13 cellular contexts compared by ENCODE assay signal in the genomic region with DNA sequence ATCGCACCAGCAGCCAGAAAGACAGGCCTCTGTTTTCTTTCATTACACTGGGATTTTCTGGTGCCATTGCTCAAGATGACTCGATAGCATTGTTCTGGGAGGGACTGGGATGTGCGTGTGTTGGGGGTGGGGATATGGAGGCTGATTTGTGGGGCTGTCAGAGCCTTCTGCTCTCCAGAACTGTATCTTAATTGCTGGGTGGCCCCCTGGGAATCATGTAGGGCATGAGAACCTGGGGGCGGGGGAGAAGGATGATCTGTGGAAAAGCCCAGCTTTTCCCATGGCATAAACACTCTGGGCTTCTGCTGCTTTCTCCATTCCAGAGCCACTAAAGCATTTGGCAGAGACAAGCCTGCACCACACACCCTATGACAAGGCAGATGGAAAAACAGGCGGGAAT.
DNase-seq lines count a peak whose midpoint lies in the region; ATAC-seq and TF ChIP-seq lines count a peak whose summit lies in the region.
"Had no signal": no experiment of that assay in that cellular context is flagged by ENCODE, and none has a peak within 500 bp of the region (broad histone marks: within the 10 kb centered on the region; RNA-seq: fewer than 3 reads in every experiment).

No MANE protein-coding gene starts in this region.

- no peak overlapping the region for H3K27ac Mint-ChIP-seq in Calu3 (ENCODE audit: unreplicated experiment)
- H3K27ac Mint-ChIP-seq: activated CD8-positive, alpha-beta memory T cell treated with anti-CD3 and anti-CD28 coated beads, Interleukin-2, amount 10 ng/mL, durations not matched to agents 7 days and 5 days; activated naive CD8-positive, alpha-beta T cell treated with anti-CD3 and anti-CD28 coated beads for 36 hours had no signal

- no peak overlapping the region for H3K9ac ChIP-seq in skeletal muscle tissue (ENCODE audit: low read depth in 1 of 3, low read length in 3 of 3)

- CTCF ChIA-PET in OCI-LY7 (lab: Charles Lee; ENCODE audit: unreplicated experiment) (no interaction called here), Calu3 (lab: Charles Lee) (no interaction called here)

- no peak for ATAC-seq in GM19351 (IDR thresholded peaks at IDR 0.05; ENCODE audit: unreplicated experiment)
- ATAC-seq: activated CD8-positive, alpha-beta memory T cell treated with anti-CD3 and anti-CD28 coated beads, Interleukin-2, amount 10 ng/mL, durations not matched to agents 7 days and 5 days; Panc1 had no signal

- H2AFZ ChIP-seq in OCI-LY7 (ENCODE audit: low read length), result no peak overlapping the region

- H3K4me1 ChIP-seq in skeletal muscle tissue (ENCODE audit: control insufficient read depth in 3 of 3, insufficient read depth in 3 of 3, low read length in 3 of 3) (peaks cover 28 to 52% (median 35%) of the 10 kb centered on the region in 3 donors), OCI-LY7 (ENCODE audit: insufficient read depth, low read length, poor library complexity, severe bottlenecking) (no peaks in the 10 kb centered on the region)

- DNase-seq in GOT3 (lab: John Stamatoyannopoulos, UW) (peak; percentile 3), WERI-Rb-1 (peak; percentile 47), islet precursor cell (peak; percentile 79), OCI-LY7 (ENCODE audit: low spot score) (no peak), Calu3 (no peak), ACHN (no peak)
- DNase-seq: activated CD8-positive, alpha-beta memory T cell treated with anti-CD3 and anti-CD28 coated beads, Interleukin-2, amount 10 ng/mL, durations not matched to agents 7 days and 5 days; activated naive CD8-positive, alpha-beta T cell treated with anti-CD3 and anti-CD28 coated beads for 36 hours; effector CD4-positive, alpha-beta T cell; NCI-H187 treated with DMSO at 0.1 percent for 48 hours had no signal

- H3K4me3 ChIP-seq in WERI-Rb-1 (ENCODE audit: low read depth, low read length) (no peak overlapping the region), skeletal muscle tissue (ENCODE audit: low read length in 3 of 3) (no peak overlapping the region), OCI-LY7 (ENCODE audit: low read depth, low read length, poor library complexity, severe bottlenecking) (no peak overlapping the region)

- no peak overlapping the region for H3K4me3 Mint-ChIP-seq in Calu3 (ENCODE audit: low read depth, unreplicated experiment)
- H3K4me3 Mint-ChIP-seq: activated CD8-positive, alpha-beta memory T cell treated with anti-CD3 and anti-CD28 coated beads, Interleukin-2, amount 10 ng/mL, durations not matched to agents 7 days and 5 days; activated naive CD8-positive, alpha-beta T cell treated with anti-CD3 and anti-CD28 coated beads for 36 hours had no signal

- H4K20me1 ChIP-seq in OCI-LY7 (ENCODE audit: insufficient read depth, low read length), result no peaks in the 10 kb centered on the region

- H3K4me1 Mint-ChIP-seq in Calu3 (ENCODE audit: low read depth, unreplicated experiment), result no peaks in the 10 kb centered on the region

- no peaks in the 10 kb centered on the region for H3K27me3 ChIP-seq in WERI-Rb-1 (ENCODE audit: insufficient read depth, low read depth, severe bottlenecking)
- no peaks in the 10 kb centered on the region for H3K27me3 ChIP-seq in skeletal muscle tissue (ENCODE audit: control insufficient read depth in 3 of 3, insufficient read depth in 3 of 3, low read length in 3 of 3)

- H3K27me3 Mint-ChIP-seq in Calu3 (ENCODE audit: unreplicated experiment), result no peaks in the 10 kb centered on the region

- TF ChIP-seq CTCF in WERI-Rb-1 (IDR thresholded peaks at IDR 0.05; ENCODE audit: low read depth, low read length), result no peak
- no peak for TF ChIP-seq CTCF in OCI-LY7 (conservative IDR thresholded peaks at IDR 0.05; ENCODE audit: low read length)
- TF ChIP-seq CTCF in Calu3 (IDR thresholded peaks at IDR 0.05; ENCODE audit: unreplicated experiment), result no peak

- H3K36me3 ChIP-seq in WERI-Rb-1, result no peaks in the 10 kb centered on the region
- no peaks in the 10 kb centered on the region for H3K36me3 ChIP-seq in skeletal muscle tissue (ENCODE audit: control insufficient read depth in 3 of 3, insufficient read depth in 3 of 3, low read length in 3 of 3)
- no peaks in the 10 kb centered on the region for H3K36me3 ChIP-seq in OCI-LY7 (ENCODE audit: insufficient read depth, low read length)

- BruUV-seq in OCI-LY7 (replicated peaks; lab: Mats Ljungman, UMichigan), result no TSS peak
- BruUV-seq in Calu3 (replicated peaks; lab: Mats Ljungman, UMichigan), result no TSS peak

- POLR2A ChIA-PET in OCI-LY7 (lab: Charles Lee), result interaction anchor here (0.5 kb wide), 1 partner anchor 14 kb away, joined by 5 read pairs; no protein-coding TSS in a partner anchor

- H3K79me2 ChIP-seq in OCI-LY7 (ENCODE audit: insufficient read depth, low read depth, low read length), result no peaks in the 10 kb centered on the region

- H3K27ac ChIP-seq in WERI-Rb-1, result peak overlapping the region; percentile 26; the same call in 1 of the 2 replicates
- peak overlapping the region; percentile 84 for H3K27ac ChIP-seq in skeletal muscle tissue (ENCODE audit: low read depth, low read length)
- no peak overlapping the region for H3K27ac ChIP-seq in OCI-LY7 (ENCODE audit: low read depth, low read length, poor library complexity, severe bottlenecking)

- H3K36me3 Mint-ChIP-seq in Calu3 (ENCODE audit: insufficient read depth, unreplicated experiment), result no peaks in the 10 kb centered on the region
- H3K36me3 Mint-ChIP-seq: activated CD8-positive, alpha-beta memory T cell treated with anti-CD3 and anti-CD28 coated beads, Interleukin-2, amount 10 ng/mL, durations not matched to agents 7 days and 5 days; activated naive CD8-positive, alpha-beta T cell treated with anti-CD3 and anti-CD28 coated beads for 36 hours had no signal

- no peak overlapping the region for H3K4me2 ChIP-seq in OCI-LY7 (ENCODE audit: low read length)

- no peaks in the 10 kb centered on the region for H3K9me3 ChIP-seq in WERI-Rb-1 (ENCODE audit: severe bottlenecking)
- no peaks in the 10 kb centered on the region for H3K9me3 ChIP-seq in skeletal muscle tissue (ENCODE audit: control insufficient read depth in 3 of 3, low read length in 3 of 3)
- no peaks in the 10 kb centered on the region for H3K9me3 ChIP-seq in OCI-LY7 (ENCODE audit: low read length)

- H3K9me3 Mint-ChIP-seq in Calu3 (ENCODE audit: low read depth, unreplicated experiment), result no peaks in the 10 kb centered on the region

- intact Hi-C loops in OCI-LY7 (cut with micrococcal nuclease; ENCODE audit: unreplicated experiment) (no loop called here), Calu3 (cut with micrococcal nuclease; ENCODE audit: unreplicated experiment) (no loop called here)

- in situ Hi-C loops in ACHN (cut with HindIII; ENCODE audit: low pct_ligation_motif_present, low pct_unique_long_range_greater_than_20kb, low sequenced_read_pairs), result no loop called here

- H3K9me2 ChIP-seq in OCI-LY7 (ENCODE audit: insufficient read depth, low read length), result no peaks in the 10 kb centered on the region

Comparison
In these comparisons a context has a peak if more than half of its experiments do, and no peak if none do; other contexts are left out.
1. DNase-seq: peak in GOT3 (single experiment), WERI-Rb-1 (single experiment) and islet precursor cell (single experiment); none in OCI-LY7 (single experiment), Calu3 (single experiment) and ACHN (single experiment).